In genomic region chr5:7053125-7053524, GRCh38 we compare ENCODE assay signal across 1 cellular context.
TF ChIP-seq lines count a peak whose summit lies in the region.

No MANE protein-coding gene starts in this region.

TF ChIP-seq in GM23338, 12 proteins besides CTCF, POLR2A, EP300 and RAD21 (continued from another document):
- no peak for TF ChIP-seq REST (IDR thresholded peaks at IDR 0.05; ENCODE audit: unreplicated experiment)
- no peak for TF ChIP-seq POLR2AphosphoS5 (IDR thresholded peaks at IDR 0.05; ENCODE audit: low read depth)
- no peak for TF ChIP-seq JUNB (IDR thresholded peaks at IDR 0.05; ENCODE audit: unreplicated experiment)
- TF ChIP-seq EZH2phosphoT487 (IDR thresholded peaks at IDR 0.05; ENCODE audit: unreplicated experiment) = no peak
- TF ChIP-seq ETS1 (IDR thresholded peaks at IDR 0.05) = no peak
- no peak for TF ChIP-seq CREB1 (CRISPR knock-in tag; IDR thresholded peaks at IDR 0.05; ENCODE audit: low read depth)
